ENCODE assay signal across 12 cellular contexts in genomic region chr13:40517486-40518311, GRCh38.
A peak's percentile ranks its signal among the peaks of the same experiment; 100 is the strongest.
DNase-seq lines count a peak whose midpoint lies in the region; ATAC-seq and TF ChIP-seq lines count a peak whose summit lies in the region.
"Had no signal": no experiment of that assay in that cellular context is flagged by ENCODE, and none has a peak within 500 bp of the region (broad histone marks: within the 10 kb centered on the region; RNA-seq: fewer than 3 reads in every experiment).

No MANE protein-coding gene starts in this region.

- peaks cover 6% of the 10 kb centered on the region for H3K36me3 Mint-ChIP-seq in T-helper 1 cell treated with Interleukin-12 subunit alpha and Interleukin-12 subunit beta and Interleukin-4 antibody, amounts not matched to agents 30 μg/mL and 1 μg/mL, for 36 hours (ENCODE audit: low read depth)

- intact Hi-C loops in ascending aorta (cut with DNase I), result no loop called here

- no peaks in the 10 kb centered on the region for H3K9me3 Mint-ChIP-seq in T-helper 1 cell treated with Interleukin-12 subunit alpha and Interleukin-12 subunit beta and Interleukin-4 antibody, amounts not matched to agents 30 μg/mL and 1 μg/mL, for 36 hours
- H3K9me3 Mint-ChIP-seq: GM23338 had no signal

- H3K36me3 ChIP-seq in ascending aorta, result no peaks in the 10 kb centered on the region
- H3K36me3 ChIP-seq: pancreas had no signal

- H3K4me3 Mint-ChIP-seq in T-helper 1 cell treated with Interleukin-12 subunit alpha and Interleukin-12 subunit beta and Interleukin-4 antibody, amounts not matched to agents 30 μg/mL and 1 μg/mL, for 36 hours, result no peak overlapping the region
- H3K4me3 Mint-ChIP-seq: GM23338 had no signal

- no peaks in the 10 kb centered on the region for H3K27me3 ChIP-seq in ascending aorta
- H3K27me3 ChIP-seq: pancreas had no signal

- TF ChIP-seq CTCF in ascending aorta (IDR thresholded peaks at IDR 0.05), result no peak

- no peaks in the 10 kb centered on the region for H3K4me1 ChIP-seq in ascending aorta

- H3K4me1 Mint-ChIP-seq in T-helper 1 cell treated with Interleukin-12 subunit alpha and Interleukin-12 subunit beta and Interleukin-4 antibody, amounts not matched to agents 30 μg/mL and 1 μg/mL, for 36 hours (ENCODE audit: low read depth), result peaks cover 34% of the 10 kb centered on the region

- no peak overlapping the region for H3K27ac ChIP-seq in ascending aorta

- no peaks in the 10 kb centered on the region for H3K9me3 ChIP-seq in ascending aorta
- H3K9me3 ChIP-seq: pancreas had no signal

- H3K27me3 Mint-ChIP-seq in T-helper 1 cell treated with Interleukin-12 subunit alpha and Interleukin-12 subunit beta and Interleukin-4 antibody, amounts not matched to agents 30 μg/mL and 1 μg/mL, for 36 hours (ENCODE audit: low read depth), result no peaks in the 10 kb centered on the region

- ATAC-seq in GM21528 (IDR thresholded peaks at IDR 0.05; ENCODE audit: low FRiP score, unreplicated experiment), result peak; percentile 60
- peak; percentile 63 for ATAC-seq in HG03457 (IDR thresholded peaks at IDR 0.05; ENCODE audit: unreplicated experiment)
- ATAC-seq: GM23338 had no signal

- peak overlapping the region; percentile 23 for H3K27ac Mint-ChIP-seq in T-helper 1 cell treated with Interleukin-12 subunit alpha and Interleukin-12 subunit beta and Interleukin-4 antibody, amounts not matched to agents 30 μg/mL and 1 μg/mL, for 36 hours
- H3K27ac Mint-ChIP-seq: GM23338 had no signal

- no peak overlapping the region for H3K4me3 ChIP-seq in ascending aorta
- H3K4me3 ChIP-seq: GM23338, pancreas had no signal

- no peak for DNase-seq in T-helper 1 cell
- peak; percentile 52 for DNase-seq in stimulated activated CD4-positive, alpha-beta T cell treated with anti-CD3 and anti-CD28 coated beads, Interleukin-15, amount 100 ng/mL, for 24 hours
- DNase-seq in NCI-H446 treated with DMSO at 0.1 percent for 48 hours (lab: John Stamatoyannopoulos, UW), result no peak
- DNase-seq in ascending aorta (ENCODE audit: low spot score in 2 of 2), result no peak
- DNase-seq in NCI-H1105 treated with DMSO at 0.1 percent for 48 hours (lab: John Stamatoyannopoulos, UW), result no peak
- DNase-seq: 8988T, foreskin fibroblast had no signal
